8 cellular contexts compared by ENCODE assay signal in the genomic region with DNA sequence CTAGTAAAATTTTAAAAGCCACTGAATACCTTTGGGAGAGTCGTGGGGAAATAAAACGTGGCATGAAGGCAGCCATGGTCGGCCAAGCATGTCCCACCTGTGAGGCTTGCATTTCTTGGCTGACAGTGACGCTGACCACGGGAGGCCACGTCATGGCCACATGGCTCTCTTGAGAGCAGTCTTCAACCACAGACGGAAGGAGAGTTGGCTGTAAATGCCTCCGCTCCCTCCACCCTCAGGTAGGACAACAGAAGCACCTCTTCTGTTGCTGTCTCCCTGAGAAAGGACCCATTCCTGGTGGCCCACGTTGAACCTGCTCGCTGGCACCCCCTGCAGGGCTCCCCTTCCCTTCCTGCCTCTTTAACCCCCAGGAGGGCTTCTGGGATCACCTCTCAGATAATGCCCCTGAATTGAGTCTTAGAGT. TPM values are rescaled to one million over a fixed set of nuclear protein-coding genes. Genes with fewer than 3 reads are reported as not detected.
A peak's percentile ranks its signal among the peaks of the same experiment; 100 is the strongest.
DNase-seq lines count a peak whose midpoint lies in the region; ATAC-seq and TF ChIP-seq lines count a peak whose summit lies in the region.

No MANE protein-coding gene starts in this region.

- H3K36me3 ChIP-seq in RWPE2 (ENCODE audit: low read depth) (no peaks in the 10 kb centered on the region), left ventricle myocardium inferior (no peaks in the 10 kb centered on the region), upper lobe of right lung (no peaks in the 10 kb centered on the region)

- POLR2A ChIA-PET in MCF 10A (lab: Yijun Ruan, JAX), result interaction anchor here (0.7 kb wide), 1 partner anchor 556 kb away, joined by 4 read pairs; no protein-coding TSS in a partner anchor

- H3K36me3 Mint-ChIP-seq in activated naive CD4-positive, alpha-beta T cell treated with anti-CD3 and anti-CD28 coated beads for 36 hours (ENCODE audit: low read depth), result no peaks in the 10 kb centered on the region
- no peaks in the 10 kb centered on the region for H3K36me3 Mint-ChIP-seq in MCF 10A (ENCODE audit: insufficient read depth, unreplicated experiment)

- DNase-seq in activated naive CD4-positive, alpha-beta T cell treated with anti-CD3 and anti-CD28 coated beads for 36 hours, result peak; percentile 46
- no peak for DNase-seq in activated naive CD4-positive, alpha-beta T cell treated with anti-CD3 and anti-CD28 coated beads, Interleukin-2, amount 50 U/mL, for 16 hours
- DNase-seq in RWPE2 (ENCODE audit: low spot score), result no peak
- DNase-seq in left ventricle myocardium inferior, result no peak
- DNase-seq in upper lobe of right lung, result peak; percentile 80
- no peak for DNase-seq in stimulated activated naive CD4-positive, alpha-beta T cell treated with Interleukin-2 at 50 U/mL for 16 hours (lab: John Stamatoyannopoulos, UW)
- DNase-seq in MCF 10A (ENCODE audit: unreplicated experiment), result no peak

- no TSS peak for BruUV-seq in MCF 10A (replicated peaks; lab: Mats Ljungman, UMichigan)

- H3K4me3 ChIP-seq in RWPE2 (ENCODE audit: severe bottlenecking) (no peak overlapping the region), left ventricle myocardium inferior (no peak overlapping the region), upper lobe of right lung (no peak overlapping the region)

- H3K27ac ChIP-seq in RWPE2 (ENCODE audit: poor library complexity, severe bottlenecking) (no peak overlapping the region), left ventricle myocardium inferior (replicated peaks) (no peak overlapping the region), upper lobe of right lung (no peak overlapping the region)

- peaks cover 10% of the 10 kb centered on the region for H3K27me3 Mint-ChIP-seq in activated naive CD4-positive, alpha-beta T cell treated with anti-CD3 and anti-CD28 coated beads for 36 hours (ENCODE audit: low read depth)
- H3K27me3 Mint-ChIP-seq in MCF 10A (ENCODE audit: insufficient read depth, unreplicated experiment), result no peaks in the 10 kb centered on the region

- peak; percentile 21 for TF ChIP-seq CTCF in RWPE2 (IDR thresholded peaks at IDR 0.05; ENCODE audit: poor library complexity, severe bottlenecking)
- peak; percentile 55 for TF ChIP-seq CTCF in left ventricle myocardium inferior (IDR thresholded peaks at IDR 0.05; ENCODE audit: borderline replicate concordance)
- TF ChIP-seq CTCF in upper lobe of right lung (IDR thresholded peaks at IDR 0.05), result peak; percentile 53
- TF ChIP-seq CTCF in MCF 10A (IDR thresholded peaks at IDR 0.05; ENCODE audit: unreplicated experiment), result no peak

- ATAC-seq in HG02973 (IDR thresholded peaks at IDR 0.05; ENCODE audit: unreplicated experiment) (peak; percentile 69), RWPE2 (ENCODE audit: low read depth) (no peak), upper lobe of right lung (peak; percentile 82)

- intact Hi-C loops in activated naive CD4-positive, alpha-beta T cell treated with anti-CD3 and anti-CD28 coated beads for 36 hours (cut with micrococcal nuclease), result no loop called here
- intact Hi-C loops in left ventricle myocardium inferior (cut with micrococcal nuclease) (no loop called here), upper lobe of right lung (cut with DNase I) (no loop called here), MCF 10A (cut with micrococcal nuclease) (no loop called here)

- no peak overlapping the region for H3K27ac Mint-ChIP-seq in activated naive CD4-positive, alpha-beta T cell treated with anti-CD3 and anti-CD28 coated beads for 36 hours
- H3K27ac Mint-ChIP-seq in MCF 10A (ENCODE audit: low read depth, unreplicated experiment), result no peak overlapping the region

- H3K4me1 ChIP-seq in RWPE2 (ENCODE audit: insufficient read depth, poor library complexity, severe bottlenecking), result no peaks in the 10 kb centered on the region
- peaks cover 3% of the 10 kb centered on the region for H3K4me1 ChIP-seq in left ventricle myocardium inferior
- no peaks in the 10 kb centered on the region for H3K4me1 ChIP-seq in upper lobe of right lung

- H3K9me3 ChIP-seq in RWPE2 (ENCODE audit: severe bottlenecking) (no peaks in the 10 kb centered on the region), left ventricle myocardium inferior (replicated peaks) (no peaks in the 10 kb centered on the region), upper lobe of right lung (no peaks in the 10 kb centered on the region)

- H3K4me1 Mint-ChIP-seq in activated naive CD4-positive, alpha-beta T cell treated with anti-CD3 and anti-CD28 coated beads for 36 hours (ENCODE audit: low read depth), result no peaks in the 10 kb centered on the region
- H3K4me1 Mint-ChIP-seq in MCF 10A (ENCODE audit: insufficient read depth, unreplicated experiment), result peaks cover 6% of the 10 kb centered on the region

- no peaks in the 10 kb centered on the region for H3K9me3 Mint-ChIP-seq in activated naive CD4-positive, alpha-beta T cell treated with anti-CD3 and anti-CD28 coated beads for 36 hours
- H3K9me3 Mint-ChIP-seq in MCF 10A (ENCODE audit: unreplicated experiment), result no peaks in the 10 kb centered on the region

- H3K4me3 Mint-ChIP-seq in activated naive CD4-positive, alpha-beta T cell treated with anti-CD3 and anti-CD28 coated beads for 36 hours, result no peak overlapping the region
- no peak overlapping the region for H3K4me3 Mint-ChIP-seq in MCF 10A (ENCODE audit: unreplicated experiment)

- CTCF ChIA-PET in activated naive CD4-positive, alpha-beta T cell treated with anti-CD3 and anti-CD28 coated beads for 36 hours (lab: Charles Lee), result interaction anchor here (1.1 kb wide), 1 partner anchor 68 kb away, joined by 3 read pairs; no protein-coding TSS in a partner anchor
- CTCF ChIA-PET in MCF 10A (lab: Yijun Ruan, JAX), result no interaction called here

- H3K27me3 ChIP-seq in RWPE2 (ENCODE audit: insufficient read depth, poor library complexity, severe bottlenecking), result no peaks in the 10 kb centered on the region
- H3K27me3 ChIP-seq in left ventricle myocardium inferior (ENCODE audit: low read depth), result no peaks in the 10 kb centered on the region
- H3K27me3 ChIP-seq in upper lobe of right lung, result no peaks in the 10 kb centered on the region

RNA-seq across cellular contexts. Expression of gene LRRC25, which starts 10.6 kb away (rescaled TPM):
- not detected for total RNA-seq in activated naive CD4-positive, alpha-beta T cell treated with anti-CD3 and anti-CD28 coated beads for 36 hours
- total RNA-seq in left ventricle myocardium inferior, result 2.4 TPM
- 22.7 TPM for total RNA-seq in upper lobe of right lung
- not detected in 2 replicates for total RNA-seq in MCF 10A (2022)

RNA-seq across cellular contexts. Expression of gene SSBP4, which starts 11.1 kb away (rescaled TPM):
- total RNA-seq in activated naive CD4-positive, alpha-beta T cell treated with anti-CD3 and anti-CD28 coated beads for 36 hours, result 10 to 100 TPM; 62.6 to 71.4 TPM
- total RNA-seq in left ventricle myocardium inferior (30.8 TPM), upper lobe of right lung (57.3 TPM), MCF 10A (2022) (22.3 and 26.3 TPM in 2 replicates)

RNA-seq across cellular contexts. Expression of gene GDF15, which starts 22.1 kb away (rescaled TPM):
- total RNA-seq in activated naive CD4-positive, alpha-beta T cell treated with anti-CD3 and anti-CD28 coated beads for 36 hours, result under 1 TPM in 1 of 2 experiments, not detected in 1; 0.20 TPM
- total RNA-seq in left ventricle myocardium inferior, result 0.33 TPM
- total RNA-seq in upper lobe of right lung, result 105 TPM
- total RNA-seq in MCF 10A (2022), result 193 and 288 TPM in 2 replicates

RNA-seq across cellular contexts. Expression of gene ISYNA1, which starts 29.9 kb away (rescaled TPM):
- 10 to 100 TPM; 12.3 to 14.3 TPM for total RNA-seq in activated naive CD4-positive, alpha-beta T cell treated with anti-CD3 and anti-CD28 coated beads for 36 hours
- total RNA-seq in left ventricle myocardium inferior, result 24.1 TPM
- 34.6 TPM for total RNA-seq in upper lobe of right lung
- total RNA-seq in MCF 10A (2022), result 6.8 and 7.7 TPM in 2 replicates

Comparison
In these comparisons a context has a peak if more than half of its experiments do, and no peak if none do; other contexts are left out.
1. DNase-seq: peak in activated naive CD4-positive, alpha-beta T cell treated with anti-CD3 and anti-CD28 coated beads for 36 hours (single experiment) and upper lobe of right lung (single experiment); none in activated naive CD4-positive, alpha-beta T cell treated with anti-CD3 and anti-CD28 coated beads, Interleukin-2, amount 50 U/mL, for 16 hours (single experiment), RWPE2 (single experiment), left ventricle myocardium inferior (single experiment), stimulated activated naive CD4-positive, alpha-beta T cell treated with Interleukin-2 at 50 U/mL for 16 hours (single experiment) and MCF 10A (single experiment).
2. RNA of gene GDF15, which starts 22.1 kb away (total RNA-seq): 193 to 288 TPM in MCF 10A and 105 TPM in upper lobe of right lung (single experiment); 0.33 TPM in left ventricle myocardium inferior (single experiment) and 0.20 TPM in activated naive CD4-positive, alpha-beta T cell treated with anti-CD3 and anti-CD28 coated beads for 36 hours; every median in the first group is over 10 times any median in the second.